In genomic region chr2:11863513-11864328, GRCh38 we compare ENCODE assay signal across 8 cellular contexts.
DNase-seq lines count a peak whose midpoint lies in the region; ATAC-seq lines count a peak whose summit lies in the region.

No MANE protein-coding gene starts in this region.

- ATAC-seq in HG03460 (IDR thresholded peaks at IDR 0.05; ENCODE audit: unreplicated experiment): no peak

- peak; percentile 89 for DNase-seq in Daoy (ENCODE audit: low read depth)
- DNase-seq in GOT3 (lab: John Stamatoyannopoulos, UW): peak; percentile 40
- peak; percentile 26 for DNase-seq in NCI-H1105 (lab: John Stamatoyannopoulos, UW)
- DNase-seq in activated CD4-positive, CD25-positive, alpha-beta regulatory T cell (lab: John Stamatoyannopoulos, UW): peak; percentile 23 to 46 (median 38)
- DNase-seq in central memory CD4-positive, alpha-beta T cell: peak; percentile 54
- peak; percentile 93 for DNase-seq in kidney glomerular epithelial cell (lab: John Stamatoyannopoulos, UW)
- DNase-seq in stimulated activated CD4-positive, alpha-beta T cell treated with anti-CD3 and anti-CD28 coated beads, Interleukin-2, amount 100 ng/mL, for 4 hours (ENCODE audit: low read depth): peak; percentile 56

Comparison
In these comparisons a context has a peak if more than half of its experiments do, and no peak if none do; other contexts are left out.
1. DNase-seq: peak in every context shown above with its lines; median percentile 93 in kidney glomerular epithelial cell; 89 in Daoy; 56 in stimulated activated CD4-positive, alpha-beta T cell treated with anti-CD3 and anti-CD28 coated beads, Interleukin-2, amount 100 ng/mL, for 4 hours; 54 in central memory CD4-positive, alpha-beta T cell; 40 in GOT3; 38 in activated CD4-positive, CD25-positive, alpha-beta regulatory T cell; 26 in NCI-H1105.